2 cellular contexts compared by ENCODE assay signal in the genomic region with DNA sequence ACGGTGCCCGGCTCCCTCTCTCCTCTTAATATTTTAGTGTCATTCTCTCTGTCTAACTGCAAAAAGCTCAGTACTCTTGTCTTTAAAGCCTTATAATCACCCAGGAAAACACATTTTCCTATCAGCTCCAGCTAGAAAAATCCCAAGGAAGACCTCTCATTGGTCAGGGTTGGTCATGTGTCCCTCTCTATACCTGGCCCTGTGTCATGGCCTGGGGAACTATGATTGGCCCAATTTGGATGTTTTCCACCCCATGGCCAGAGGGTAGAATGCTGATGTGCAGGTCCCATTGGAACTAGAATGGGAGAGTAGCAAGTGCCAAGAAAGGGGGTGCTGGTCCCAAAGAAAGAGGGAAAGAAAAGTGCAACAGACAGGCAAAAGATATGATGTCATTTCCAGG.
A peak's percentile ranks its signal among the peaks of the same experiment; 100 is the strongest.
TF ChIP-seq lines count a peak whose summit lies in the region.

No MANE protein-coding gene starts in this region.

TF ChIP-seq in HepG2, 621 proteins besides CTCF, POLR2A, EP300 and RAD21:
- TF ChIP-seq RARG (CRISPR knock-in tag; IDR thresholded peaks at IDR 0.05; ENCODE audit: low read depth) (no peak), RFXANK (CRISPR knock-in tag; IDR thresholded peaks at IDR 0.05) (no peak), ATF7 (IDR thresholded peaks at IDR 0.05) (peak; percentile 81), ATF7 (CRISPR knock-in tag; IDR thresholded peaks at IDR 0.05) (no peak)
- TF ChIP-seq, protein P1, sequence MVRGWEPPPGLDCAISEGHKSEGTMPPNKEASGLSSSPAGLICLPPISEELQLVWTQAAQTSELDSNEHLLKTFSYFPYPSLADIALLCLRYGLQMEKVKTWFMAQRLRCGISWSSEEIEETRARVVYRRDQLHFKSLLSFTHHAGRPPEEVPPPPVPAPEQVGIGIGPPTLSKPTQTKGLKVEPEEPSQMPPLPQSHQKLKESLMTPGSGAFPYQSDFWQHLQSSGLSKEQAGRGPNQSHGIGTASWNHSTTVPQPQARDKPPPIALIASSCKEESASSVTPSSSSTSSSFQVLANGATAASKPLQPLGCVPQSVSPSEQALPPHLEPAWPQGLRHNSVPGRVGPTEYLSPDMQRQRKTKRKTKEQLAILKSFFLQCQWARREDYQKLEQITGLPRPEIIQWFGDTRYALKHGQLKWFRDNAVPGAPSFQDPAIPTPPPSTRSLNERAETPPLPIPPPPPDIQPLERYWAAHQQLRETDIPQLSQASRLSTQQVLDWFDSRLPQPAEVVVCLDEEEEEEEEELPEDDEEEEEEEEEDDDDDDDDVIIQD (CRISPR knock-in tag; IDR thresholded peaks at IDR 0.05; ENCODE audit: low read depth) = no peak

TF ChIP-seq in WTC11, 78 proteins besides CTCF, POLR2A, EP300 and RAD21:
- no peak for TF ChIP-seq NR1H2 (CRISPR knock-in tag; IDR thresholded peaks at IDR 0.05)
- TF ChIP-seq PRRX2 (CRISPR knock-in tag; IDR thresholded peaks at IDR 0.05) = no peak
- TF ChIP-seq, protein P2, sequence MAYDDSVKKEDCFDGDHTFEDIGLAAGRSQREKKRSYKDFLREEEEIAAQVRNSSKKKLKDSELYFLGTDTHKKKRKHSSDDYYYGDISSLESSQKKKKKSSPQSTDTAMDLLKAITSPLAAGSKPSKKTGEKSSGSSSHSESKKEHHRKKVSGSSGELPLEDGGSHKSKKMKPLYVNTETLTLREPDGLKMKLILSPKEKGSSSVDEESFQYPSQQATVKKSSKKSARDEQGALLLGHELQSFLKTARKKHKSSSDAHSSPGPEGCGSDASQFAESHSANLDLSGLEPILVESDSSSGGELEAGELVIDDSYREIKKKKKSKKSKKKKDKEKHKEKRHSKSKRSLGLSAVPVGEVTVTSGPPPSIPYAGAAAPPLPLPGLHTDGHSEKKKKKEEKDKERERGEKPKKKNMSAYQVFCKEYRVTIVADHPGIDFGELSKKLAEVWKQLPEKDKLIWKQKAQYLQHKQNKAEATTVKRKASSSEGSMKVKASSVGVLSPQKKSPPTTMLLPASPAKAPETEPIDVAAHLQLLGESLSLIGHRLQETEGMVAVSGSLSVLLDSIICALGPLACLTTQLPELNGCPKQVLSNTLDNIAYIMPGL (CRISPR knock-in tag; IDR thresholded peaks at IDR 0.05) = no peak
- TF ChIP-seq ZNF219 (CRISPR knock-in tag; IDR thresholded peaks at IDR 0.05; ENCODE audit: borderline replicate concordance) = no peak
- TF ChIP-seq, protein P3, sequence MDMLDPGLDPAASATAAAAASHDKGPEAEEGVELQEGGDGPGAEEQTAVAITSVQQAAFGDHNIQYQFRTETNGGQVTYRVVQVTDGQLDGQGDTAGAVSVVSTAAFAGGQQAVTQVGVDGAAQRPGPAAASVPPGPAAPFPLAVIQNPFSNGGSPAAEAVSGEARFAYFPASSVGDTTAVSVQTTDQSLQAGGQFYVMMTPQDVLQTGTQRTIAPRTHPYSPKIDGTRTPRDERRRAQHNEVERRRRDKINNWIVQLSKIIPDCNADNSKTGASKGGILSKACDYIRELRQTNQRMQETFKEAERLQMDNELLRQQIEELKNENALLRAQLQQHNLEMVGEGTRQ (CRISPR knock-in tag; IDR thresholded peaks at IDR 0.05) = peak; percentile 54; the same call in 1 of the 2 replicates
- TF ChIP-seq SP1 (CRISPR knock-in tag; conservative IDR thresholded peaks at IDR 0.05) = no peak
- no peak for TF ChIP-seq SMAD3 (CRISPR knock-in tag; IDR thresholded peaks at IDR 0.05; ENCODE audit: borderline replicate concordance)
- TF ChIP-seq, protein P4, sequence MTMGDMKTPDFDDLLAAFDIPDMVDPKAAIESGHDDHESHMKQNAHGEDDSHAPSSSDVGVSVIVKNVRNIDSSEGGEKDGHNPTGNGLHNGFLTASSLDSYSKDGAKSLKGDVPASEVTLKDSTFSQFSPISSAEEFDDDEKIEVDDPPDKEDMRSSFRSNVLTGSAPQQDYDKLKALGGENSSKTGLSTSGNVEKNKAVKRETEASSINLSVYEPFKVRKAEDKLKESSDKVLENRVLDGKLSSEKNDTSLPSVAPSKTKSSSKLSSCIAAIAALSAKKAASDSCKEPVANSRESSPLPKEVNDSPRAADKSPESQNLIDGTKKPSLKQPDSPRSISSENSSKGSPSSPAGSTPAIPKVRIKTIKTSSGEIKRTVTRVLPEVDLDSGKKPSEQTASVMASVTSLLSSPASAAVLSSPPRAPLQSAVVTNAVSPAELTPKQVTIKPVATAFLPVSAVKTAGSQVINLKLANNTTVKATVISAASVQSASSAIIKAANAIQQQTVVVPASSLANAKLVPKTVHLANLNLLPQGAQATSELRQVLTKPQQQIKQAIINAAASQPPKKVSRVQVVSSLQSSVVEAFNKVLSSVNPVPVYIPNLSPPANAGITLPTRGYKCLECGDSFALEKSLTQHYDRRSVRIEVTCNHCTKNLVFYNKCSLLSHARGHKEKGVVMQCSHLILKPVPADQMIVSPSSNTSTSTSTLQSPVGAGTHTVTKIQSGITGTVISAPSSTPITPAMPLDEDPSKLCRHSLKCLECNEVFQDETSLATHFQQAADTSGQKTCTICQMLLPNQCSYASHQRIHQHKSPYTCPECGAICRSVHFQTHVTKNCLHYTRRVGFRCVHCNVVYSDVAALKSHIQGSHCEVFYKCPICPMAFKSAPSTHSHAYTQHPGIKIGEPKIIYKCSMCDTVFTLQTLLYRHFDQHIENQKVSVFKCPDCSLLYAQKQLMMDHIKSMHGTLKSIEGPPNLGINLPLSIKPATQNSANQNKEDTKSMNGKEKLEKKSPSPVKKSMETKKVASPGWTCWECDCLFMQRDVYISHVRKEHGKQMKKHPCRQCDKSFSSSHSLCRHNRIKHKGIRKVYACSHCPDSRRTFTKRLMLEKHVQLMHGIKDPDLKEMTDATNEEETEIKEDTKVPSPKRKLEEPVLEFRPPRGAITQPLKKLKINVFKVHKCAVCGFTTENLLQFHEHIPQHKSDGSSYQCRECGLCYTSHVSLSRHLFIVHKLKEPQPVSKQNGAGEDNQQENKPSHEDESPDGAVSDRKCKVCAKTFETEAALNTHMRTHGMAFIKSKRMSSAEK (CRISPR knock-in tag; IDR thresholded peaks at IDR 0.05; ENCODE audit: borderline replicate concordance) = no peak
- TF ChIP-seq, protein P5, sequence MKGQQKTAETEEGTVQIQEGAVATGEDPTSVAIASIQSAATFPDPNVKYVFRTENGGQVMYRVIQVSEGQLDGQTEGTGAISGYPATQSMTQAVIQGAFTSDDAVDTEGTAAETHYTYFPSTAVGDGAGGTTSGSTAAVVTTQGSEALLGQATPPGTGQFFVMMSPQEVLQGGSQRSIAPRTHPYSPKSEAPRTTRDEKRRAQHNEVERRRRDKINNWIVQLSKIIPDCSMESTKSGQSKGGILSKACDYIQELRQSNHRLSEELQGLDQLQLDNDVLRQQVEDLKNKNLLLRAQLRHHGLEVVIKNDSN (CRISPR knock-in tag; IDR thresholded peaks at IDR 0.05) = peak; percentile 31; the same call in 1 of the 2 replicates
- TF ChIP-seq NFYB (CRISPR knock-in tag; conservative IDR thresholded peaks at IDR 0.05; ENCODE audit: low read depth) = 0 out of 2 replicates have a peak, but pooled peaks have one; percentile 18
- TF ChIP-seq ESRRA (CRISPR knock-in tag; IDR thresholded peaks at IDR 0.05; ENCODE audit: borderline replicate concordance) = no peak
- no peak for TF ChIP-seq FOXP1 (CRISPR knock-in tag; IDR thresholded peaks at IDR 0.05; ENCODE audit: borderline replicate concordance)
- no peak for TF ChIP-seq ZNF317 (CRISPR knock-in tag; IDR thresholded peaks at IDR 0.05; ENCODE audit: borderline replicate concordance, low read depth)
- TF ChIP-seq FOXJ3 (CRISPR knock-in tag; IDR thresholded peaks at IDR 0.05; ENCODE audit: borderline replicate concordance) = no peak
- TF ChIP-seq, protein P6, sequence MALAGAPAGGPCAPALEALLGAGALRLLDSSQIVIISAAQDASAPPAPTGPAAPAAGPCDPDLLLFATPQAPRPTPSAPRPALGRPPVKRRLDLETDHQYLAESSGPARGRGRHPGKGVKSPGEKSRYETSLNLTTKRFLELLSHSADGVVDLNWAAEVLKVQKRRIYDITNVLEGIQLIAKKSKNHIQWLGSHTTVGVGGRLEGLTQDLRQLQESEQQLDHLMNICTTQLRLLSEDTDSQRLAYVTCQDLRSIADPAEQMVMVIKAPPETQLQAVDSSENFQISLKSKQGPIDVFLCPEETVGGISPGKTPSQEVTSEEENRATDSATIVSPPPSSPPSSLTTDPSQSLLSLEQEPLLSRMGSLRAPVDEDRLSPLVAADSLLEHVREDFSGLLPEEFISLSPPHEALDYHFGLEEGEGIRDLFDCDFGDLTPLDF (CRISPR knock-in tag; IDR thresholded peaks at IDR 0.05) = no peak
